In the genomic region with DNA sequence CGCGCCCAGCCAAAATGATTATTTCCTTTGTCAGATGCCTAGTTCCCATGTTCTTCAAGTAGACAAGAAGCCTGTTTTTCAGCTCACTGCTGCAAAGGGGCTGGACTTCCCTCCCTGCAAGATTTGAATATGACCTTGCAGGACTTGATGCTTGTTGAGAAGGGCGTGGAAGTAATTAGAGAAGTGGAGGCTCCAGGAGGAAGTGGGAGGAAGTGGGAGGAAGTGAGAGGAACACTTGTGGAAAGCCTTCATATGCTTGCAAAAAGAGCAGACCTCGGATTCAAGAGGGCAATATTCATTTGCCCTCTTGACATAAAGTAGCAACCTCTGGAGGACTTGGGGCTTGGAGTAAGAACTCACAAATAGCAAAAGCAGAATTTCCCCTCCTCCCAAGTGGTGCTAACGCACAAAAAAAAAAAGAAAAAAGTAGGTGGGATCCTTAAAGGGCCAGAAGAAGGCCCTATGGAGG, we compare ENCODE assay signal across 11 cellular contexts. TPM values are rescaled to one million over a fixed set of nuclear protein-coding genes. Genes with fewer than 3 reads are reported as not detected.
DNase-seq lines count a peak whose midpoint lies in the region; ATAC-seq and TF ChIP-seq lines count a peak whose summit lies in the region.
"Had no signal": no experiment of that assay in that cellular context is flagged by ENCODE, and none has a peak within 500 bp of the region (broad histone marks: within the 10 kb centered on the region; RNA-seq: fewer than 3 reads in every experiment).

No MANE protein-coding gene starts in this region.

- CTCF ChIA-PET in activated CD8-positive, alpha-beta T cell treated with anti-CD3 and anti-CD28 coated beads, Interleukin-2, amount 10 ng/mL, durations not matched to agents 7 days and 5 days (lab: Charles Lee) = no interaction called here

- H3K4me3 ChIP-seq in GM12864 (ENCODE audit: low read depth, low read length) (no peak overlapping the region), esophagus (ENCODE audit: low read depth in 1 of 2, low read length in 2 of 2) (no peak overlapping the region), neuronal stem cell (ENCODE audit: low read length in 2 of 2) (no peak overlapping the region)

- H3K23ac ChIP-seq in neuronal stem cell (ENCODE audit: low read depth, low read length, poor library complexity) = no peak overlapping the region

- no peak overlapping the region for H3K27ac Mint-ChIP-seq in activated CD8-positive, alpha-beta T cell treated with anti-CD3 and anti-CD28 coated beads, Interleukin-2, amount 10 ng/mL, durations not matched to agents 7 days and 5 days
- no peak overlapping the region for H3K27ac Mint-ChIP-seq in stimulated activated effector memory CD8-positive, alpha-beta T cell treated with anti-CD3 and anti-CD28 coated beads, Interleukin-12 subunit alpha, Interleukin-12 subunit beta, amount 100 ng/mL, for 72 hours
- H3K27ac Mint-ChIP-seq: activated naive CD8-positive, alpha-beta T cell; HFFc6 had no signal

- WGBS in esophagus, 2 donors = 48 to 58% methylated on average over 5 of the region's 5 CpGs
- WGBS in neuronal stem cell (ENCODE audit: extremely low coverage in 2 of 2, insufficient read length in 2 of 2, insufficient replicate concordance in 1 of 2), 2 donors = no CpG with 5 or more reads among the region's 5 CpGs

- H3K9me3 Mint-ChIP-seq in activated CD8-positive, alpha-beta T cell treated with anti-CD3 and anti-CD28 coated beads, Interleukin-2, amount 10 ng/mL, durations not matched to agents 7 days and 5 days (ENCODE audit: insufficient read depth) = no peaks in the 10 kb centered on the region
- no peaks in the 10 kb centered on the region for H3K9me3 Mint-ChIP-seq in stimulated activated effector memory CD8-positive, alpha-beta T cell treated with anti-CD3 and anti-CD28 coated beads, Interleukin-12 subunit alpha, Interleukin-12 subunit beta, amount 100 ng/mL, for 72 hours
- H3K9me3 Mint-ChIP-seq: HFFc6 had no signal

- H3K27me3 Mint-ChIP-seq in activated CD8-positive, alpha-beta T cell treated with anti-CD3 and anti-CD28 coated beads, Interleukin-2, amount 10 ng/mL, durations not matched to agents 7 days and 5 days (ENCODE audit: low read depth) = peaks cover 5% of the 10 kb centered on the region
- H3K27me3 Mint-ChIP-seq: activated naive CD8-positive, alpha-beta T cell had no signal

- DNase-seq in GM12864 (ENCODE audit: low read depth) (peak; percentile 76), NCI-H69 (lab: John Stamatoyannopoulos, UW) (peak; percentile 10), neuronal stem cell (ENCODE audit: low spot score) (no peak), cortex of kidney (lab: John Stamatoyannopoulos, UW) (no peak)
- DNase-seq in activated CD8-positive, alpha-beta T cell treated with anti-CD3 and anti-CD28 coated beads, Interleukin-2, amount 10 ng/mL, durations not matched to agents 7 days and 5 days = no peak
- no peak for DNase-seq in stimulated activated effector memory CD8-positive, alpha-beta T cell treated with anti-CD3 and anti-CD28 coated beads, Interleukin-12 subunit alpha, Interleukin-12 subunit beta, amount 100 ng/mL, for 72 hours (ENCODE audit: low spot score in 2 of 2)
- DNase-seq: HFFc6; stimulated activated CD4-positive, alpha-beta T cell treated with anti-CD3 and anti-CD28 coated beads, Interleukin-12 subunit alpha, Interleukin-12 subunit beta, amount 100 ng/mL, for 4 hours had no signal

- no peak overlapping the region for H2AK5ac ChIP-seq in neuronal stem cell (ENCODE audit: low read depth, low read length)

- no peaks in the 10 kb centered on the region for H3K79me1 ChIP-seq in neuronal stem cell (ENCODE audit: low read depth, low read length)

- no peak overlapping the region for H3K14ac ChIP-seq in neuronal stem cell (ENCODE audit: low read length)

- H3K4ac ChIP-seq in neuronal stem cell (ENCODE audit: low read length) = no peak overlapping the region

- H3K4me1 Mint-ChIP-seq in activated CD8-positive, alpha-beta T cell treated with anti-CD3 and anti-CD28 coated beads, Interleukin-2, amount 10 ng/mL, durations not matched to agents 7 days and 5 days (ENCODE audit: low read depth) = peaks cover 39% of the 10 kb centered on the region
- H3K4me1 Mint-ChIP-seq in stimulated activated effector memory CD8-positive, alpha-beta T cell treated with anti-CD3 and anti-CD28 coated beads, Interleukin-12 subunit alpha, Interleukin-12 subunit beta, amount 100 ng/mL, for 72 hours = peaks cover 26% of the 10 kb centered on the region

- H2BK5ac ChIP-seq in neuronal stem cell (ENCODE audit: low read length) = no peak overlapping the region

- H2BK12ac ChIP-seq in neuronal stem cell (ENCODE audit: low read length) = no peak overlapping the region

- H4K91ac ChIP-seq in neuronal stem cell (ENCODE audit: low read depth, low read length, poor library complexity) = no peak overlapping the region

- H3K27ac ChIP-seq in esophagus (ENCODE audit: low read depth in 2 of 2, low read length in 1 of 2) = peak overlapping the region; percentile 30 to 85
- no peak overlapping the region for H3K27ac ChIP-seq in neuronal stem cell (replicated peaks; ENCODE audit: low read length)

- H3K36me3 Mint-ChIP-seq in activated CD8-positive, alpha-beta T cell treated with anti-CD3 and anti-CD28 coated beads, Interleukin-2, amount 10 ng/mL, durations not matched to agents 7 days and 5 days (ENCODE audit: low read depth) = peaks cover 2% of the 10 kb centered on the region
- H3K36me3 Mint-ChIP-seq in stimulated activated effector memory CD8-positive, alpha-beta T cell treated with anti-CD3 and anti-CD28 coated beads, Interleukin-12 subunit alpha, Interleukin-12 subunit beta, amount 100 ng/mL, for 72 hours = peaks cover 5% of the 10 kb centered on the region
- H3K36me3 Mint-ChIP-seq: activated naive CD8-positive, alpha-beta T cell had no signal

- POLR2A ChIA-PET in activated CD8-positive, alpha-beta T cell treated with anti-CD3 and anti-CD28 coated beads, Interleukin-2, amount 10 ng/mL, durations not matched to agents 7 days and 5 days (lab: Charles Lee) = no interaction called here

- H3K9me3 ChIP-seq in esophagus (ENCODE audit: control insufficient read depth in 2 of 2, insufficient read depth in 1 of 2, low read depth in 1 of 2, low read length in 1 of 2) = no peaks in the 10 kb centered on the region
- H3K9me3 ChIP-seq in neuronal stem cell (replicated peaks in 1 of 2; ENCODE audit: control insufficient read depth in 2 of 2, insufficient read depth in 1 of 2, low read depth in 1 of 2, low read length in 2 of 2) = no peaks in the 10 kb centered on the region

- no peaks in the 10 kb centered on the region for H3K27me3 ChIP-seq in esophagus (ENCODE audit: control insufficient read depth in 1 of 2, insufficient read depth in 2 of 2, low read length in 2 of 2)
- H3K27me3 ChIP-seq in neuronal stem cell (ENCODE audit: control insufficient read depth in 3 of 3, insufficient read depth in 3 of 3, low read depth in 1 of 3, low read length in 3 of 3) = no peaks in the 10 kb centered on the region

- no peak for ATAC-seq in activated CD8-positive, alpha-beta T cell treated with anti-CD3 and anti-CD28 coated beads, Interleukin-2, amount 10 ng/mL, durations not matched to agents 7 days and 5 days
- ATAC-seq in stimulated activated effector memory CD8-positive, alpha-beta T cell treated with anti-CD3 and anti-CD28 coated beads, Interleukin-12 subunit alpha, Interleukin-12 subunit beta, amount 100 ng/mL, for 72 hours = no peak
- ATAC-seq in HG02610 (IDR thresholded peaks at IDR 0.05; ENCODE audit: unreplicated experiment) = no peak

- H3K4me2 ChIP-seq in neuronal stem cell (ENCODE audit: insufficient read depth, low read length, poor library complexity, severe bottlenecking) = no peak overlapping the region

- H3K4me3 Mint-ChIP-seq in activated CD8-positive, alpha-beta T cell treated with anti-CD3 and anti-CD28 coated beads, Interleukin-2, amount 10 ng/mL, durations not matched to agents 7 days and 5 days = no peak overlapping the region
- H3K4me3 Mint-ChIP-seq in stimulated activated effector memory CD8-positive, alpha-beta T cell treated with anti-CD3 and anti-CD28 coated beads, Interleukin-12 subunit alpha, Interleukin-12 subunit beta, amount 100 ng/mL, for 72 hours = no peak overlapping the region
- H3K4me3 Mint-ChIP-seq: activated naive CD8-positive, alpha-beta T cell; HFFc6 had no signal

- H3K9ac ChIP-seq in neuronal stem cell (ENCODE audit: low read depth, low read length, poor library complexity) = no peak overlapping the region

- no peak overlapping the region for H4K8ac ChIP-seq in neuronal stem cell (ENCODE audit: low read depth, low read length)

- H3K36me3 ChIP-seq in esophagus (ENCODE audit: control insufficient read depth in 2 of 2, insufficient read depth in 2 of 2, low read length in 1 of 2) (no peaks in the 10 kb centered on the region), neuronal stem cell (replicated peaks in 1 of 2; ENCODE audit: control insufficient read depth in 2 of 2, insufficient read depth in 2 of 2, low read length in 2 of 2) (no peaks in the 10 kb centered on the region)

- H3K4me1 ChIP-seq in esophagus (ENCODE audit: control insufficient read depth in 2 of 2, insufficient read depth in 2 of 2, low read length in 1 of 2) (no peaks in the 10 kb centered on the region), neuronal stem cell (ENCODE audit: control insufficient read depth in 2 of 2, insufficient read depth in 1 of 2, low read depth in 1 of 2, low read length in 2 of 2) (no peaks in the 10 kb centered on the region)

- H2BK15ac ChIP-seq in neuronal stem cell (ENCODE audit: low read length) = no peak overlapping the region

- TF ChIP-seq CTCF in GM12864 (IDR thresholded peaks at IDR 0.05; ENCODE audit: low read depth, low read length, missing control alignments) = no peak

- H3K18ac ChIP-seq in neuronal stem cell (ENCODE audit: low read length) = no peak overlapping the region

- H2AFZ ChIP-seq in neuronal stem cell (ENCODE audit: low read length) = peak overlapping the region; percentile 26

- no peak overlapping the region for H2BK120ac ChIP-seq in neuronal stem cell (ENCODE audit: low read depth, low read length)

RNA-seq across cellular contexts. Expression of gene PRKAR1A, which starts 20.8 kb away (rescaled TPM):
- 10 to 100 TPM; 25.7 to 55.8 TPM for polyA plus RNA-seq in esophagus
- 90.5 TPM for polyA plus RNA-seq in neuronal stem cell (2013, experiment 1 of 2)
- 93.4 TPM for polyA plus RNA-seq in neuronal stem cell (2013, experiment 2 of 2)
- total RNA-seq in activated CD8-positive, alpha-beta T cell treated with anti-CD3 and anti-CD28 coated beads, Interleukin-2, amount 10 ng/mL, durations not matched to agents 7 days and 5 days = 100 to 1,000 TPM; 210 to 221 TPM

RNA-seq across cellular contexts. Expression of gene WIPI1, which starts 34.1 kb away (rescaled TPM):
- 10 to 100 TPM; 10.8 to 22.4 TPM for polyA plus RNA-seq in esophagus
- 16.5 TPM for polyA plus RNA-seq in neuronal stem cell (2013, experiment 1 of 2)
- 15.9 TPM for polyA plus RNA-seq in neuronal stem cell (2013, experiment 2 of 2)
- 10 to 100 TPM; 40.8 to 41.4 TPM for total RNA-seq in activated CD8-positive, alpha-beta T cell treated with anti-CD3 and anti-CD28 coated beads, Interleukin-2, amount 10 ng/mL, durations not matched to agents 7 days and 5 days

Comparison
In these comparisons a context has a peak if more than half of its experiments do, and no peak if none do; other contexts are left out.
1. DNase-seq: peak in GM12864 (single experiment) and NCI-H69 (single experiment); none in neuronal stem cell (single experiment), cortex of kidney (single experiment), activated CD8-positive, alpha-beta T cell treated with anti-CD3 and anti-CD28 coated beads, Interleukin-2, amount 10 ng/mL, durations not matched to agents 7 days and 5 days (single experiment) and stimulated activated effector memory CD8-positive, alpha-beta T cell treated with anti-CD3 and anti-CD28 coated beads, Interleukin-12 subunit alpha, Interleukin-12 subunit beta, amount 100 ng/mL, for 72 hours (0 of 2).